15 cellular contexts compared by ENCODE assay signal in genomic region chr3:132236701-132237651, GRCh38.
DNase-seq lines count a peak whose midpoint lies in the region; ATAC-seq and TF ChIP-seq lines count a peak whose summit lies in the region.
"Had no signal": no experiment of that assay in that cellular context is flagged by ENCODE, and none has a peak within 500 bp of the region (broad histone marks: within the 10 kb centered on the region; RNA-seq: fewer than 3 reads in every experiment).

No MANE protein-coding gene starts in this region.

- CTCF ChIA-PET in WTC11 (lab: Charles Lee), result no interaction called here

- H3K27me3 Mint-ChIP-seq in WTC11 (ENCODE audit: low read depth), result no peaks in the 10 kb centered on the region

- H3K36me3 Mint-ChIP-seq in WTC11, result no peaks in the 10 kb centered on the region

- H3K4me1 Mint-ChIP-seq in WTC11, result peaks cover 11% of the 10 kb centered on the region

- no peaks in the 10 kb centered on the region for H3K9me3 Mint-ChIP-seq in WTC11
- H3K9me3 Mint-ChIP-seq: H9 had no signal

- no peak overlapping the region for H3K27ac Mint-ChIP-seq in WTC11
- H3K27ac Mint-ChIP-seq: H9 had no signal

- peak; percentile 64 for ATAC-seq in GM19372 (IDR thresholded peaks at IDR 0.05; ENCODE audit: low read depth, unreplicated experiment)
- ATAC-seq in HG02623 (IDR thresholded peaks at IDR 0.05; ENCODE audit: unreplicated experiment), result peak; percentile 79
- ATAC-seq in HG03457 (IDR thresholded peaks at IDR 0.05; ENCODE audit: unreplicated experiment), result peak; percentile 72
- ATAC-seq in WTC11, result no peak
- ATAC-seq: HepG2 had no signal

- intact Hi-C loops in dorsolateral prefrontal cortex (cut with DNase I), result no loop called here

- H3K4me3 ChIP-seq in dorsolateral prefrontal cortex, result no peak overlapping the region

- H3K27me3 ChIP-seq in dorsolateral prefrontal cortex, result no peaks in the 10 kb centered on the region

- H3K27ac ChIP-seq in dorsolateral prefrontal cortex, result no peak overlapping the region

- peak; percentile 65 for DNase-seq in DMS 273 treated with DMSO at 0.1 percent for 48 hours (lab: John Stamatoyannopoulos, UW)
- no peak for DNase-seq in dorsolateral prefrontal cortex
- no peak for DNase-seq in NCI-H1105 (lab: John Stamatoyannopoulos, UW)
- no peak for DNase-seq in WTC11 (ENCODE audit: low spot score)
- DNase-seq in NCI-H2227 (lab: John Stamatoyannopoulos, UW; ENCODE audit: unreplicated experiment), result no peak
- DNase-seq: activated CD8-positive, alpha-beta memory T cell treated with anti-CD3 and anti-CD28 coated beads, Interleukin-2, amount 50 U/mL, for 48 hours; Caco-2; H9; NCI-H146; occipital lobe; SHP77 treated with DMSO at 0.1 percent for 48 hours had no signal

- TF ChIP-seq CTCF in dorsolateral prefrontal cortex (IDR thresholded peaks at IDR 0.05 in 54 of 56, conservative IDR thresholded peaks at IDR 0.05 in 2 of 56; ENCODE audit: low read depth in 1 of 56, partially characterized antibody in 56 of 56) (no peak), WTC11 (IDR thresholded peaks at IDR 0.05) (no peak)

- H3K4me3 Mint-ChIP-seq in WTC11, result no peak overlapping the region
- H3K4me3 Mint-ChIP-seq: H9 had no signal

- POLR2A ChIA-PET in WTC11 (lab: Charles Lee), result no interaction called here

TF ChIP-seq in WTC11, 78 proteins besides CTCF, POLR2A, EP300 and RAD21:
- TF ChIP-seq ELF4 (CRISPR knock-in tag; IDR thresholded peaks at IDR 0.05; ENCODE audit: low read depth), result no peak
TF ChIP-seq in WTC11: peak in this region for 0.
